Comparison of ENCODE assay signal across 1 cellular context in the genomic region with DNA sequence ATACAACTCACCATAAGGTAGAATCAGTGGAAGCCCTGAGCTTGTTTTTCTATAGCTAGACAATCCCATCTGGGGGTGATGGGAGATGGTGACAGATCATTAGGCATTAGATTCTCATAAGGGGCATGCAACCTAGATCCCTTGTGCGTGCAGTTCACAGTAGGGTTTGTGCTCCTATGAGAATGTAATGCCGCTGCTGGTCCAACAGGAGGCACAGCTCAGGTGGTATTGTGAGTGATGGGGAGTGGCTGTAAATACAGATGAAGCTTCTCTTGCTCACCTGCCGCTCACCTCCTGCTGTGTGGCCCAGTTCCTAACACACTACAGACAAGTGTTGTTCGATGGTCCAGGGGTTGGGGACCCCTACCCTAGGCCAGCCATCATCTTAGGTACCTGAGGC.
TF ChIP-seq lines count a peak whose summit lies in the region.

No MANE protein-coding gene starts in this region.

TF ChIP-seq in HepG2, 621 proteins besides CTCF, POLR2A, EP300 and RAD21:
- TF ChIP-seq HBP1 (CRISPR knock-in tag; IDR thresholded peaks at IDR 0.05; ENCODE audit: low read depth) (no peak), MAZ (IDR thresholded peaks at IDR 0.05; ENCODE audit: borderline replicate concordance, low read depth, low read length) (no peak), MAZ (CRISPR knock-in tag; IDR thresholded peaks at IDR 0.05; ENCODE audit: low read depth) (no peak), ZNF121 (CRISPR knock-in tag; IDR thresholded peaks at IDR 0.05) (no peak), ATF6 (CRISPR knock-in tag; conservative IDR thresholded peaks at IDR 0.05) (no peak), MIXL1 (CRISPR knock-in tag; IDR thresholded peaks at IDR 0.05) (no peak), SP5 (CRISPR knock-in tag; IDR thresholded peaks at IDR 0.05; ENCODE audit: borderline replicate concordance, low read depth) (no peak), ZMYM3 (CRISPR knock-in tag; IDR thresholded peaks at IDR 0.05) (no peak), TRIM24 (CRISPR knock-in tag; IDR thresholded peaks at IDR 0.05) (no peak), DMAP1 (CRISPR knock-in tag; IDR thresholded peaks at IDR 0.05) (no peak), ZNF670 (CRISPR knock-in tag; IDR thresholded peaks at IDR 0.05; ENCODE audit: borderline replicate concordance) (no peak), PHB2 (IDR thresholded peaks at IDR 0.05; ENCODE audit: partially characterized antibody) (no peak), ZNF720 (CRISPR knock-in tag; IDR thresholded peaks at IDR 0.05) (no peak), ATF2 (CRISPR knock-in tag; IDR thresholded peaks at IDR 0.05) (no peak), ZKSCAN8 (CRISPR knock-in tag; IDR thresholded peaks at IDR 0.05; ENCODE audit: borderline replicate concordance) (no peak), TEAD3 (CRISPR knock-in tag; optimal IDR thresholded peaks at IDR 0.05; ENCODE audit: borderline replicate concordance) (no peak)
- TF ChIP-seq, protein P1, sequence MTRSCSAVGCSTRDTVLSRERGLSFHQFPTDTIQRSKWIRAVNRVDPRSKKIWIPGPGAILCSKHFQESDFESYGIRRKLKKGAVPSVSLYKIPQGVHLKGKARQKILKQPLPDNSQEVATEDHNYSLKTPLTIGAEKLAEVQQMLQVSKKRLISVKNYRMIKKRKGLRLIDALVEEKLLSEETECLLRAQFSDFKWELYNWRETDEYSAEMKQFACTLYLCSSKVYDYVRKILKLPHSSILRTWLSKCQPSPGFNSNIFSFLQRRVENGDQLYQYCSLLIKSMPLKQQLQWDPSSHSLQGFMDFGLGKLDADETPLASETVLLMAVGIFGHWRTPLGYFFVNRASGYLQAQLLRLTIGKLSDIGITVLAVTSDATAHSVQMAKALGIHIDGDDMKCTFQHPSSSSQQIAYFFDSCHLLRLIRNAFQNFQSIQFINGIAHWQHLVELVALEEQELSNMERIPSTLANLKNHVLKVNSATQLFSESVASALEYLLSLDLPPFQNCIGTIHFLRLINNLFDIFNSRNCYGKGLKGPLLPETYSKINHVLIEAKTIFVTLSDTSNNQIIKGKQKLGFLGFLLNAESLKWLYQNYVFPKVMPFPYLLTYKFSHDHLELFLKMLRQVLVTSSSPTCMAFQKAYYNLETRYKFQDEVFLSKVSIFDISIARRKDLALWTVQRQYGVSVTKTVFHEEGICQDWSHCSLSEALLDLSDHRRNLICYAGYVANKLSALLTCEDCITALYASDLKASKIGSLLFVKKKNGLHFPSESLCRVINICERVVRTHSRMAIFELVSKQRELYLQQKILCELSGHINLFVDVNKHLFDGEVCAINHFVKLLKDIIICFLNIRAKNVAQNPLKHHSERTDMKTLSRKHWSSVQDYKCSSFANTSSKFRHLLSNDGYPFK (CRISPR knock-in tag; IDR thresholded peaks at IDR 0.05; ENCODE audit: borderline replicate concordance), result no peak
- TF ChIP-seq, protein P2, sequence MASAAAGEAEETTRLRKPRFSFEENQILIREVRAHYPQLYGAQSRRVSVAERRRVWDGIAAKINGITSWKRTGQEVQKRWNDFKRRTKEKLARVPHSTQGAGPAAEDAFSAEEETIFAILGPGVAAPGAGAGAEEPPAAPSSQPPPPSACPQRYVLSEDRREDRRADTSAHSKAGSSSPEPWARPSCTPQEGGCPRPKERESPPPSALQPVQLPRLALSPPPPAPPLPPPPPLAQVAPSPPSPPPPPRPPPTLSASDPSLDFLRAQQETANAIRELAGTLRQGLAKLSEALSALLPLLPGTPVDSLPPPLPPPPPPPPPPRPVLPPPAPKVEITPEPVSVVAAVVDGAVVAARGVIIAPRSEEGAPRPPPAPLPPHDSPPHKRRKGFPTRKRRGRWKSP (CRISPR knock-in tag; IDR thresholded peaks at IDR 0.05), result no peak
